ENCODE assay signal across 1 cellular context in the genomic region with DNA sequence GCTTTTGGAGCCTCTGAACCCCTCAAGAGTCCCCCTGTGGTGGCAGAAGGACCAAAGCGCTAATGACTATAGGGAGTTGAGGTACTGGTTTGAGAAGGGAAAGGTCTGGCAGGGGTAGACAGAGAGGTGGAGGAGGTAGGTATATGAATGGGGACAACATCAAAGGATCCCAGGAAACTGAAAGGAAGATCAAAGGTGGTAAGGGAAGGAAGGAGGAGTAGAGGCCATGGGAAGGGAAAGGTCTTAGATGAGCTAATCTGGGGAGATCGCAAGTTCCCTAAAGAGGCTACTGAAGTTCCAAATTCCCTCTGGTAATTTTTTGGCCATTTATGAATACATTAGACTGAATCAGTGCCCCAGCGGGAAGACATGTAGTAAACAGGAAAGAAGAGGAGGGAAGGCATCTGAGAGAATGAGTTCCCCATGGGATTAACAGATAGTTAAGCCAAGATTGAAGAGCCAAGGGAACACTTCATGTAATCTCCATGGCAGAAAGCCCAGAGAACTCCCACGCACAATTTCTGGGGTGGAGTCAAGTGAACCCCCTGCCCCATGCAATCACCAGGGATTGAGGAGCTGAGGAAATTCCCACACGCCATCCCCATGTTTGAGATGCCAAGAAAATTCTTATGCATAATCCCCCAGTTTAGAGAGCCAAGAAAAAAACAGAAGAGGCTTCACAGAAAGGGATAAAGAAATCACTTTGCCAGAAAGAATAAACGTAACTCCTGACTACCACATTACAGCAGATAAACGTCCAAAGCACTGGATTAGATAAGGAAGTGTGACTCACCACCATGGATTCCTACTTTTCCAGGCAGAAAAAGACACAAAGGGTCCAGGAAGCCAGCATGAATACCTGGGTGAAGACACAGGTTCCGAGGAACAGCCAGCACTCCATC.
A peak's percentile ranks its signal among the peaks of the same experiment; 100 is the strongest.
TF ChIP-seq lines count a peak whose summit lies in the region.

No MANE protein-coding gene starts in this region.

TF ChIP-seq in HepG2, 621 proteins besides CTCF, POLR2A, EP300 and RAD21:
- TF ChIP-seq, protein P1, sequence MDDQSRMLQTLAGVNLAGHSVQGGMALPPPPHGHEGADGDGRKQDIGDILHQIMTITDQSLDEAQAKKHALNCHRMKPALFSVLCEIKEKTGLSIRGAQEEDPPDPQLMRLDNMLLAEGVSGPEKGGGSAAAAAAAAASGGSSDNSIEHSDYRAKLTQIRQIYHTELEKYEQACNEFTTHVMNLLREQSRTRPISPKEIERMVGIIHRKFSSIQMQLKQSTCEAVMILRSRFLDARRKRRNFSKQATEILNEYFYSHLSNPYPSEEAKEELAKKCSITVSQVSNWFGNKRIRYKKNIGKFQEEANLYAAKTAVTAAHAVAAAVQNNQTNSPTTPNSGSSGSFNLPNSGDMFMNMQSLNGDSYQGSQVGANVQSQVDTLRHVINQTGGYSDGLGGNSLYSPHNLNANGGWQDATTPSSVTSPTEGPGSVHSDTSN (CRISPR knock-in tag; IDR thresholded peaks at IDR 0.05; ENCODE audit: borderline replicate concordance) = no peak
- no peak for TF ChIP-seq ZSCAN20 (CRISPR knock-in tag; IDR thresholded peaks at IDR 0.05; ENCODE audit: borderline replicate concordance)
- peak; percentile 43; the same call in 1 of the 2 replicates for TF ChIP-seq FOSL2 (CRISPR knock-in tag; IDR thresholded peaks at IDR 0.05)
